8 cellular contexts compared by ENCODE assay signal in genomic region chr7:108526768-108527017, GRCh38. TPM values are rescaled to one million over a fixed set of nuclear protein-coding genes. Genes with fewer than 3 reads are reported as not detected.
DNase-seq lines count a peak whose midpoint lies in the region; ATAC-seq and TF ChIP-seq lines count a peak whose summit lies in the region.

No MANE protein-coding gene starts in this region.

- H3K9me3 ChIP-seq in sigmoid colon: no peaks in the 10 kb centered on the region

- H3K4me1 Mint-ChIP-seq in T-cell: peaks cover 33 to 39% (median 36%) of the 10 kb centered on the region in 3 donors

- TF ChIP-seq EP300 in sigmoid colon (IDR thresholded peaks at IDR 0.05): no peak

- peak overlapping the region; percentile 73 for H3K4me3 ChIP-seq in GM08714 (ENCODE audit: low read length)
- H3K4me3 ChIP-seq in fibroblast of pulmonary artery (replicated peaks; ENCODE audit: low read depth, low read length): peak overlapping the region; percentile 90
- peak overlapping the region; percentile 63 to 76 (median 72) for H3K4me3 ChIP-seq in sigmoid colon

- TF ChIP-seq CTCF in fibroblast of pulmonary artery (IDR thresholded peaks at IDR 0.05; ENCODE audit: low read length, missing control alignments) (no peak), sigmoid colon (IDR thresholded peaks at IDR 0.05) (no peak)

- intact Hi-C loops in sigmoid colon (cut with DNase I): loop anchor here (1.0 to 10.0 kb wide), 2 partner anchors 43 to 632 kb away; partner anchors contain the start of genes DLD, DNAJB9 and THAP5

- peaks cover 0 to 29% (median 27%) of the 10 kb centered on the region in 4 donors for H3K4me1 ChIP-seq in sigmoid colon

- H3K36me3 ChIP-seq in sigmoid colon: peaks cover 0 to 2% (median 0%) of the 10 kb centered on the region in 4 donors

- DNase-seq in T-cell: no peak
- DNase-seq in fibroblast of pulmonary artery (ENCODE audit: low read depth): no peak
- no peak for DNase-seq in sigmoid colon
- DNase-seq in HT-29 (ENCODE audit: low spot score): no peak
- no peak for DNase-seq in effector CD4-positive, alpha-beta T cell
- DNase-seq in GM03348 (ENCODE audit: low spot score): no peak

- no peak for TF ChIP-seq POLR2A in sigmoid colon (IDR thresholded peaks at IDR 0.05)

- peak overlapping the region; percentile 96 to 98 for H3K27ac Mint-ChIP-seq in T-cell

- POLR2A ChIA-PET in T-cell (lab: Charles Lee): interaction anchor here (0.8 to 3.6 kb wide), 6 partner anchors 11 to 47 kb away, joined by 3 to 56 read pairs (median 8); partner anchors contain the start of genes DNAJB9 (in 2 of the 2) and THAP5 (in 2 of the 2)

- ATAC-seq in T-cell (replicated peaks in 1 of 4) (no peak), HG03139 (IDR thresholded peaks at IDR 0.05; ENCODE audit: unreplicated experiment) (no peak)

- CTCF ChIA-PET in T-cell (lab: Charles Lee): interaction anchor here (0.6 to 3.2 kb wide), 4 partner anchors 14 to 74 kb away, joined by 3 to 10 read pairs (median 6); partner anchors contain the start of genes DNAJB9 (in 1 of the 2) and THAP5 (in 1 of the 2)

- H3K27me3 ChIP-seq in sigmoid colon: no peaks in the 10 kb centered on the region

- peak overlapping the region; percentile 91 to 96 (median 95) for H3K4me3 Mint-ChIP-seq in T-cell

- peak overlapping the region; percentile 95 to 99 (median 96) for H3K27ac ChIP-seq in sigmoid colon

- no peaks in the 10 kb centered on the region for H3K27me3 Mint-ChIP-seq in T-cell

- H3K9me3 Mint-ChIP-seq in T-cell: no peaks in the 10 kb centered on the region

- WGBS in sigmoid colon, 2 donors: 9 to 19% methylated on average over 3 of the region's 3 CpGs

- H3K36me3 Mint-ChIP-seq in T-cell: peaks cover under 1% of the 10 kb centered on the region

RNA-seq across cellular contexts. Expression of gene PNPLA8, which starts 0.8 kb away (rescaled TPM):
- total RNA-seq in T-cell: 10 to 100 TPM; 17.8 to 55.5 (median 21.8) TPM
- total RNA-seq in sigmoid colon: 10 to 100 TPM; 26.3 to 42.9 (median 35.5) TPM
- 10 to 100 TPM; 12.0 to 19.4 (median 15.0) TPM for polyA plus RNA-seq in sigmoid colon
- 10.9 and 18.9 TPM in 2 replicates for total RNA-seq in HT-29 (2014; rRNA removed; shearing (Covaris generic))

RNA-seq across cellular contexts. Expression of gene THAP5, which starts 42.8 kb away (rescaled TPM):
- total RNA-seq in T-cell (10 to 100 TPM; 20.8 to 38.7 (median 36.1) TPM), sigmoid colon (10 to 100 TPM; 28.5 to 37.1 (median 31.5) TPM)
- polyA plus RNA-seq in sigmoid colon: 10 to 100 TPM in 1 of 3 donors, 1 to 10 TPM in 2; 9.6 to 12.7 (median 9.7) TPM
- 7.7 and 7.9 TPM in 2 replicates for total RNA-seq in HT-29 (2014; rRNA removed; shearing (Covaris generic))

RNA-seq across cellular contexts. Expression of gene DNAJB9, which starts 43.0 kb away (rescaled TPM):
- total RNA-seq in T-cell: 10 to 100 TPM; 20.5 to 60.8 (median 27.9) TPM
- total RNA-seq in sigmoid colon: 10 to 100 TPM; 17.2 to 44.3 (median 33.4) TPM
- polyA plus RNA-seq in sigmoid colon: 1 to 10 TPM; 7.8 to 9.6 (median 7.9) TPM
- total RNA-seq in HT-29 (2014; rRNA removed; shearing (Covaris generic)): 24.1 and 25.1 TPM in 2 replicates
